ENCODE assay signal across 18 cellular contexts in genomic region chr12:8615206-8615605, GRCh38.
DNase-seq lines count a peak whose midpoint lies in the region; ATAC-seq and TF ChIP-seq lines count a peak whose summit lies in the region.
"Had no signal": no experiment of that assay in that cellular context is flagged by ENCODE, and none has a peak within 500 bp of the region (broad histone marks: within the 10 kb centered on the region; RNA-seq: fewer than 3 reads in every experiment).

No MANE protein-coding gene starts in this region.

- peaks cover 3% of the 10 kb centered on the region for H3K27me3 Mint-ChIP-seq in nephron progenitor cell (ENCODE audit: low read depth, poor library complexity)
- peaks cover 2% of the 10 kb centered on the region for H3K27me3 Mint-ChIP-seq in T-helper 2 cell treated with Interferon-gamma antibody and Interleukin-4, amounts not matched to agents 5 μg/mL and 100 μg/mL, for 36 hours (ENCODE audit: low read depth)
- H3K27me3 Mint-ChIP-seq: B cell; CD4-positive, alpha-beta T cell had no signal

- no peak overlapping the region for H2AFZ ChIP-seq in OCI-LY1 (ENCODE audit: low read length)

- DNase-seq in islet precursor cell (peak; percentile 43), nephron progenitor cell (no peak), NCI-H2107 treated with DMSO at 0.1 percent for 48 hours (lab: John Stamatoyannopoulos, UW; ENCODE audit: unreplicated experiment) (no peak)
- no peak for DNase-seq in T-helper 2 cell treated with Interferon-gamma antibody and Interleukin-4, amounts not matched to agents 5 μg/mL and 100 μg/mL, for 36 hours (ENCODE audit: low spot score)
- no peak for DNase-seq in stimulated activated CD4-positive, alpha-beta T cell treated with anti-CD3 and anti-CD28 coated beads, Interleukin-4, amount 100 ng/mL, for 24 hours
- DNase-seq: 8988T; AML-193; Caco-2; Calu3; CD4-positive, alpha-beta T cell; CD8-positive, alpha-beta T cell; DMS79 treated with DMSO at 0.1 percent for 48 hours; GF-D8 had no signal

- H4K20me1 ChIP-seq in OCI-LY1 (ENCODE audit: insufficient read depth, low read length) = no peaks in the 10 kb centered on the region
- H4K20me1 ChIP-seq: BLaER1 treated with 17β-estradiol and CSF1 and Interleukin-3, amounts not matched to agents 10 nM and 100 nM had no signal

- H3K27ac Mint-ChIP-seq in nephron progenitor cell = peak overlapping the region; percentile 30
- H3K27ac Mint-ChIP-seq in T-helper 2 cell treated with Interferon-gamma antibody and Interleukin-4, amounts not matched to agents 5 μg/mL and 100 μg/mL, for 36 hours = no peak overlapping the region
- H3K27ac Mint-ChIP-seq: B cell; CD4-positive, alpha-beta T cell; CD8-positive, alpha-beta T cell had no signal

- H3K9me2 ChIP-seq in OCI-LY1 (ENCODE audit: low read depth, low read length) = no peaks in the 10 kb centered on the region

- H3K4me3 Mint-ChIP-seq in nephron progenitor cell = no peak overlapping the region
- no peak overlapping the region for H3K4me3 Mint-ChIP-seq in T-helper 2 cell treated with Interferon-gamma antibody and Interleukin-4, amounts not matched to agents 5 μg/mL and 100 μg/mL, for 36 hours
- H3K4me3 Mint-ChIP-seq: B cell; CD4-positive, alpha-beta T cell; CD8-positive, alpha-beta T cell had no signal

- no peak for ATAC-seq in HG03159 (IDR thresholded peaks at IDR 0.05; ENCODE audit: unreplicated experiment)
- ATAC-seq: CD8-positive, alpha-beta T cell had no signal

- H3K27ac ChIP-seq in OCI-LY1 (ENCODE audit: low read depth, low read length, poor library complexity, severe bottlenecking) = peak overlapping the region; percentile 24
- H3K27ac ChIP-seq: BLaER1 treated with 17β-estradiol and CSF1 and Interleukin-3, amounts not matched to agents 10 nM and 100 nM; C4-2B had no signal

- no peak overlapping the region for H3K4me3 ChIP-seq in OCI-LY1 (ENCODE audit: low read depth, low read length, poor library complexity, severe bottlenecking)
- H3K4me3 ChIP-seq: BLaER1 treated with 17β-estradiol and CSF1 and Interleukin-3, amounts not matched to agents 10 nM and 100 nM had no signal

- H3K27me3 ChIP-seq in OCI-LY1 (ENCODE audit: insufficient read depth, low read length) = no peaks in the 10 kb centered on the region
- H3K27me3 ChIP-seq: BLaER1 treated with 17β-estradiol and CSF1 and Interleukin-3, amounts not matched to agents 10 nM and 100 nM had no signal

- H3K36me3 Mint-ChIP-seq in nephron progenitor cell (ENCODE audit: low read depth) = no peaks in the 10 kb centered on the region
- no peaks in the 10 kb centered on the region for H3K36me3 Mint-ChIP-seq in T-helper 2 cell treated with Interferon-gamma antibody and Interleukin-4, amounts not matched to agents 5 μg/mL and 100 μg/mL, for 36 hours (ENCODE audit: low read depth)
- H3K36me3 Mint-ChIP-seq: CD8-positive, alpha-beta T cell had no signal

- H3K4me2 ChIP-seq in OCI-LY1 (ENCODE audit: low read length) = no peak overlapping the region
- H3K4me2 ChIP-seq: BLaER1 treated with 17β-estradiol and CSF1 and Interleukin-3, amounts not matched to agents 10 nM and 100 nM had no signal

- no peak for TF ChIP-seq CTCF in OCI-LY1 (IDR thresholded peaks at IDR 0.05; ENCODE audit: low read length)
- TF ChIP-seq CTCF in nephron progenitor cell (IDR thresholded peaks at IDR 0.05) = no peak

- H3K79me2 ChIP-seq in OCI-LY1 (ENCODE audit: insufficient read depth, low read length) = peaks cover 17% of the 10 kb centered on the region

- H3K9me3 ChIP-seq in OCI-LY1 (ENCODE audit: low read length) = no peaks in the 10 kb centered on the region
- H3K9me3 ChIP-seq: Caco-2 had no signal

- no peaks in the 10 kb centered on the region for H3K36me3 ChIP-seq in OCI-LY1 (ENCODE audit: insufficient read depth, low read length)
- H3K36me3 ChIP-seq: BLaER1 treated with 17β-estradiol and CSF1 and Interleukin-3, amounts not matched to agents 10 nM and 100 nM had no signal

- no peaks in the 10 kb centered on the region for H3F3A ChIP-seq in OCI-LY1 (ENCODE audit: insufficient read depth, low read length)

- H3K4me1 Mint-ChIP-seq in nephron progenitor cell = peaks cover 10% of the 10 kb centered on the region
- no peaks in the 10 kb centered on the region for H3K4me1 Mint-ChIP-seq in T-helper 2 cell treated with Interferon-gamma antibody and Interleukin-4, amounts not matched to agents 5 μg/mL and 100 μg/mL, for 36 hours (ENCODE audit: low read depth)

- H3K9me3 Mint-ChIP-seq in nephron progenitor cell = peaks cover 5% of the 10 kb centered on the region
- no peaks in the 10 kb centered on the region for H3K9me3 Mint-ChIP-seq in T-helper 2 cell treated with Interferon-gamma antibody and Interleukin-4, amounts not matched to agents 5 μg/mL and 100 μg/mL, for 36 hours
- H3K9me3 Mint-ChIP-seq: CD4-positive, alpha-beta T cell; CD8-positive, alpha-beta T cell had no signal

- H3K9ac ChIP-seq in OCI-LY1 (ENCODE audit: low read length) = no peak overlapping the region
- H3K9ac ChIP-seq: BLaER1 treated with 17β-estradiol and CSF1 and Interleukin-3, amounts not matched to agents 10 nM and 100 nM had no signal

- peaks cover 54% of the 10 kb centered on the region for H3K4me1 ChIP-seq in OCI-LY1 (ENCODE audit: insufficient read depth, low read length, severe bottlenecking)
- H3K4me1 ChIP-seq: Caco-2 had no signal
